13 cellular contexts compared by ENCODE assay signal in genomic region chr22:39291501-39291900, GRCh38. TPM values are rescaled to one million over a fixed set of nuclear protein-coding genes. Genes with fewer than 3 reads are reported as not detected.
A peak's percentile ranks its signal among the peaks of the same experiment; 100 is the strongest.
DNase-seq lines count a peak whose midpoint lies in the region; ATAC-seq, FAIRE-seq and TF ChIP-seq lines count a peak whose summit lies in the region.
"Had no signal": no experiment of that assay in that cellular context is flagged by ENCODE, and none has a peak within 500 bp of the region (broad histone marks: within the 10 kb centered on the region; RNA-seq: fewer than 3 reads in every experiment).

No MANE protein-coding gene starts in this region.

- H3K9me2 ChIP-seq in GM23338 (ENCODE audit: insufficient read depth), result no peaks in the 10 kb centered on the region

- RAD21 ChIA-PET in GM12878 (lab: Charles Lee; ENCODE audit: unreplicated experiment), result interaction anchor here (1.3 kb wide), 1 partner anchor 121 kb away, joined by 8 read pairs; no protein-coding TSS in a partner anchor

- TF ChIP-seq POLR2A in GM12878 (IDR thresholded peaks at IDR 0.05; ENCODE audit: low read depth, low read length) (no peak), suprapubic skin (IDR thresholded peaks at IDR 0.05) (no peak)

- 83% methylated on average over 10 of the region's 10 CpGs for WGBS in GM12878 (ENCODE audit: insufficient coverage, insufficient replicate concordance, low lambda C conversion rate, missing lambda C conversion rate)
- 92% methylated on average over 6 of the region's 10 CpGs for WGBS in suprapubic skin

- BruUV-seq in GM12878 (replicated peaks; lab: Mats Ljungman, UMichigan), result no TSS peak

- peaks cover 19% of the 10 kb centered on the region for H3K4me1 Mint-ChIP-seq in GM23338
- H3K4me1 Mint-ChIP-seq: activated CD8-positive, alpha-beta memory T cell treated with anti-CD3 and anti-CD28 coated beads, Interleukin-2, amount 10 ng/mL, durations not matched to agents 7 days and 5 days had no signal

- in situ Hi-C loops in GM12878 (cut with MboI), result no loop called here

- H3K27ac Mint-ChIP-seq in GM23338, result no peak overlapping the region
- H3K27ac Mint-ChIP-seq: activated CD8-positive, alpha-beta memory T cell treated with anti-CD3 and anti-CD28 coated beads, Interleukin-2, amount 10 ng/mL, durations not matched to agents 7 days and 5 days; naive thymus-derived CD8-positive, alpha-beta T cell had no signal

- H4K20me1 ChIP-seq in GM23338 (replicated peaks; ENCODE audit: insufficient read depth), result no peaks in the 10 kb centered on the region
- H4K20me1 ChIP-seq in GM12878 (ENCODE audit: control insufficient read depth, insufficient read depth), result no peaks in the 10 kb centered on the region

- no peaks in the 10 kb centered on the region; the same call in 2 of the 3 replicates for H3K9me3 Mint-ChIP-seq in GM23338
- H3K9me3 Mint-ChIP-seq: naive thymus-derived CD8-positive, alpha-beta T cell had no signal

- H3K4me2 ChIP-seq in GM23338, result no peak overlapping the region
- H3K4me2 ChIP-seq in GM12878 (ENCODE audit: control insufficient read depth, insufficient read depth), result no peak overlapping the region

- peak; percentile 13 for ATAC-seq in GM23338
- no peak for ATAC-seq in GM12878
- ATAC-seq: activated CD8-positive, alpha-beta memory T cell treated with anti-CD3 and anti-CD28 coated beads, Interleukin-2, amount 10 ng/mL, durations not matched to agents 7 days and 5 days; naive thymus-derived CD8-positive, alpha-beta T cell had no signal

- CTCF ChIA-PET in GM12878 (lab: Yijun Ruan, JAX), result interaction anchor here (0.8 to 1.7 kb wide), 4 partner anchors 8 to 120 kb away, joined by 3 to 6 read pairs (median 4); no protein-coding TSS in a partner anchor

- H3F3A ChIP-seq in GM23338 (replicated peaks; ENCODE audit: low read depth), result no peaks in the 10 kb centered on the region

- H2AFZ ChIP-seq in GM23338 (no peak overlapping the region; the same call in 1 of the 2 replicates), GM12878 (ENCODE audit: control insufficient read depth, low read depth, low read length) (no peak overlapping the region)

- peaks cover 35% of the 10 kb centered on the region for H3K27me3 Mint-ChIP-seq in GM23338 (ENCODE audit: insufficient read depth, low read depth, poor library complexity)

- H3K27ac ChIP-seq in GM23338 (ENCODE audit: low read depth) (no peak overlapping the region), GM12878 (ENCODE audit: control insufficient read depth, insufficient read depth) (no peak overlapping the region), suprapubic skin (peak overlapping the region; percentile 84)

- no peaks in the 10 kb centered on the region for H3K79me2 ChIP-seq in GM23338 (replicated peaks; ENCODE audit: insufficient read depth)
- no peaks in the 10 kb centered on the region for H3K79me2 ChIP-seq in GM12878 (ENCODE audit: control insufficient read depth, insufficient read depth, low read length)

- TF ChIP-seq RAD21 in GM12878 (IDR thresholded peaks at IDR 0.05; ENCODE audit: insufficient read depth, low read depth, low read length), result no peak

- H3K27me3 ChIP-seq in GM23338 (ENCODE audit: insufficient read depth) (no peaks in the 10 kb centered on the region), GM12878 (replicated peaks in 1 of 2; ENCODE audit: control insufficient read depth in 2 of 2, insufficient read depth in 2 of 2, low read length in 1 of 2) (no peaks in the 10 kb centered on the region), suprapubic skin (no peaks in the 10 kb centered on the region)
- H3K27me3 ChIP-seq: adrenal gland had no signal

- TF ChIP-seq EP300 in GM12878 (IDR thresholded peaks at IDR 0.05; ENCODE audit: borderline replicate concordance in 1 of 2, control insufficient read depth in 1 of 2, low read depth in 2 of 2, low read length in 2 of 2) (no peak), suprapubic skin (IDR thresholded peaks at IDR 0.05) (no peak)

- intact Hi-C loops in GM12878 (cut with micrococcal nuclease; ENCODE audit: unreplicated experiment), result no loop called here

- TF ChIP-seq CTCF in GM23338 (conservative IDR thresholded peaks at IDR 0.05; ENCODE audit: low read depth in 2 of 2) (peak; percentile 45 to 47), GM12878 (IDR thresholded peaks at IDR 0.05 in 2 of 3, conservative IDR thresholded peaks at IDR 0.05 in 1 of 3; ENCODE audit: control insufficient read depth in 2 of 3, extremely low read depth in 1 of 3, insufficient read depth in 1 of 3, low read depth in 3 of 3, low read length in 3 of 3) (0 out of 6 replicates have a peak, but pooled peaks of 2 of the 3 experiments have one; percentile 7 to 14), suprapubic skin (IDR thresholded peaks at IDR 0.05) (no peak)

- DNase-seq in GM23338 (ENCODE audit: low spot score), result no peak
- DNase-seq in GM12878 (ENCODE audit: low read depth, low spot score), result no peak
- peak; percentile 34 for DNase-seq in kidney tubule cell (ENCODE audit: low spot score)
- no peak for DNase-seq in suprapubic skin (ENCODE audit: low spot score in 2 of 2)
- no peak for DNase-seq in NCI-H345 treated with DMSO at 0.1 percent for 48 hours (lab: John Stamatoyannopoulos, UW; ENCODE audit: unreplicated experiment)
- no peak for DNase-seq in cortex of kidney (lab: John Stamatoyannopoulos, UW)
- DNase-seq in AG08396 (ENCODE audit: low spot score), result no peak
- DNase-seq: activated CD8-positive, alpha-beta memory T cell treated with anti-CD3 and anti-CD28 coated beads, Interleukin-2, amount 10 ng/mL, durations not matched to agents 7 days and 5 days; naive thymus-derived CD8-positive, alpha-beta T cell; NCI-H2081 treated with DMSO at 0.1 percent for 48 hours; stimulated activated CD4-positive, alpha-beta T cell treated with anti-CD3 and anti-CD28 coated beads, Interleukin-4, amount 100 ng/mL, for 24 hours had no signal

- no peak overlapping the region for H3K4me3 ChIP-seq in GM23338
- no peak overlapping the region for H3K4me3 ChIP-seq in GM12878
- no peak overlapping the region for H3K4me3 ChIP-seq in suprapubic skin
- H3K4me3 ChIP-seq: adrenal gland had no signal

- H3K36me3 ChIP-seq in GM23338 (ENCODE audit: insufficient read depth) (no peaks in the 10 kb centered on the region), GM12878 (ENCODE audit: control insufficient read depth in 2 of 2, insufficient read depth in 2 of 2, low read length in 1 of 2) (no peaks in the 10 kb centered on the region), suprapubic skin (no peaks in the 10 kb centered on the region)
- H3K36me3 ChIP-seq: adrenal gland had no signal

- H3K9ac ChIP-seq in GM12878 (ENCODE audit: control insufficient read depth, insufficient read depth, low read length), result no peak overlapping the region

- POLR2A ChIA-PET in GM12878 (lab: Charles Lee), result no interaction called here

- H3K4me1 ChIP-seq in GM23338 (ENCODE audit: insufficient read depth), result no peaks in the 10 kb centered on the region
- peaks cover 11% of the 10 kb centered on the region for H3K4me1 ChIP-seq in GM12878 (ENCODE audit: control insufficient read depth, insufficient read depth, low read length)
- H3K4me1 ChIP-seq in suprapubic skin, result peaks cover 65% of the 10 kb centered on the region

- no peak for FAIRE-seq in GM12878 (lab: Jason Lieb, UNC)
- FAIRE-seq: D721Med had no signal

- no peaks in the 10 kb centered on the region; the same call in 2 of the 3 replicates for H3K36me3 Mint-ChIP-seq in GM23338 (ENCODE audit: low read depth)
- H3K36me3 Mint-ChIP-seq: activated CD8-positive, alpha-beta memory T cell treated with anti-CD3 and anti-CD28 coated beads, Interleukin-2, amount 10 ng/mL, durations not matched to agents 7 days and 5 days; naive thymus-derived CD8-positive, alpha-beta T cell had no signal

- no peaks in the 10 kb centered on the region for H3K9me3 ChIP-seq in GM12878 (replicated peaks; ENCODE audit: control insufficient read depth, insufficient read depth, low read length)
- H3K9me3 ChIP-seq in suprapubic skin, result no peaks in the 10 kb centered on the region
- H3K9me3 ChIP-seq: adrenal gland had no signal

- no peak overlapping the region for H3K4me3 Mint-ChIP-seq in GM23338
- H3K4me3 Mint-ChIP-seq: activated CD8-positive, alpha-beta memory T cell treated with anti-CD3 and anti-CD28 coated beads, Interleukin-2, amount 10 ng/mL, durations not matched to agents 7 days and 5 days; naive thymus-derived CD8-positive, alpha-beta T cell had no signal

- SMC1A ChIA-PET in GM12878 (lab: Charles Lee; ENCODE audit: uncharacterized antibody, unreplicated experiment), result no interaction called here

RNA-seq across cellular contexts. Expression of gene RPL3, which starts 27.9 kb away (rescaled TPM):
- 2,755 and 3,244 TPM in 2 replicates for total RNA-seq in GM23338 (2014; rRNA removed; shearing (Covaris generic))
- 1,846 and 1,983 TPM in 2 replicates for polyA plus RNA-seq in GM23338 (2016; fragmentation: Nextera tagmentation; extraction: Ambion mirVana)
- 617 and 660 TPM in 2 replicates for total RNA-seq in GM12878 (2013; cell fraction: nucleolus; rRNA removed)
- 3,609 and 4,063 TPM in 2 replicates for total RNA-seq in GM12878 (2014; rRNA removed)
- total RNA-seq in GM12878 (2014; rRNA removed; fragmentation: Illumina TruSeq; extraction: Trizol), result 4,008 and 4,055 TPM in 2 replicates
- total RNA-seq in GM12878 (2021), result 3,311 and 3,339 TPM in 2 replicates
- polyA plus RNA-seq in GM12878 (2011; ENCODE audit: low read depth), result 2,680 TPM
- 2,932 and 3,630 TPM in 2 replicates for polyA plus RNA-seq in GM12878 (2011; rRNA removed)
- polyA plus RNA-seq in GM12878 (2011; cell fraction: cytosol; rRNA removed), result 4,949 and 6,264 TPM in 2 replicates
- polyA plus RNA-seq in GM12878 (2011; cell fraction: nucleus; rRNA removed), result 2,731 and 2,827 TPM in 2 replicates
- 5,254 and 5,686 TPM in 2 replicates for polyA plus RNA-seq in GM12878 (2012)
- 2,337 and 3,976 TPM in 2 replicates for polyA plus RNA-seq in GM12878 (2014; fragmentation: Illumina TruSeq; extraction: Trizol)
- 1,000 to 10,000 TPM; 4,597 to 6,791 TPM for polyA plus RNA-seq in GM12878 (2014; fragmentation: Nextera tagmentation; extraction: Ambion mirVana)
- 4,251 and 4,350 TPM in 2 replicates for polyA plus RNA-seq in GM12878 (2014; rRNA removed)
- polyA plus RNA-seq in GM12878 (2016; fragmentation: Nextera tagmentation; extraction: Ambion mirVana), result 1,000 to 10,000 TPM; 1,534 to 1,710 TPM
- 2,132 and 3,515 TPM in 2 replicates for polyA minus RNA-seq in GM12878 (2011; rRNA and poly(A)+ RNA removed)
- polyA minus RNA-seq in GM12878 (2011; cell fraction: cytosol; rRNA and poly(A)+ RNA removed), result 930 and 947 TPM in 2 replicates
- 567 and 823 TPM in 2 replicates for polyA minus RNA-seq in GM12878 (2011; cell fraction: nucleus; rRNA and poly(A)+ RNA removed)
- total RNA-seq in suprapubic skin, result 1,000 to 10,000 TPM; 2,537 to 3,396 (median 3,080) TPM

RNA-seq across cellular contexts. Expression of gene PDGFB, which starts 46.7 kb away (rescaled TPM):
- 5.2 and 8.0 TPM in 2 replicates for total RNA-seq in GM23338 (2014; rRNA removed; shearing (Covaris generic))
- polyA plus RNA-seq in GM23338 (2016; fragmentation: Nextera tagmentation; extraction: Ambion mirVana), result 1.9 and 2.2 TPM in 2 replicates
- not detected in 2 replicates for total RNA-seq in GM12878 (2013; cell fraction: nucleolus; rRNA removed)
- total RNA-seq in GM12878 (2014; rRNA removed), result 0.56 and 1.0 TPM in 2 replicates
- total RNA-seq in GM12878 (2014; rRNA removed; fragmentation: Illumina TruSeq; extraction: Trizol), result 0.46 and 0.58 TPM in 2 replicates
- 0.98 and 1.1 TPM in 2 replicates for total RNA-seq in GM12878 (2021)
- polyA plus RNA-seq in GM12878 (2011; ENCODE audit: low read depth), result 0.25 TPM
- not detected in 2 replicates for polyA plus RNA-seq in GM12878 (2011; rRNA removed)
- polyA plus RNA-seq in GM12878 (2011; cell fraction: cytosol; rRNA removed), result 0.07 TPM in 1 of 2 replicates, not detected in the other
- 0.09 and 0.19 TPM in 2 replicates for polyA plus RNA-seq in GM12878 (2011; cell fraction: nucleus; rRNA removed)
- 0.39 and 1.6 TPM in 2 replicates for polyA plus RNA-seq in GM12878 (2012)
- polyA plus RNA-seq in GM12878 (2014; fragmentation: Illumina TruSeq; extraction: Trizol), result 0.29 and 0.57 TPM in 2 replicates
- polyA plus RNA-seq in GM12878 (2014; fragmentation: Nextera tagmentation; extraction: Ambion mirVana), result under 1 TPM; 0.13 to 0.19 TPM
- 0.76 and 0.91 TPM in 2 replicates for polyA plus RNA-seq in GM12878 (2014; rRNA removed)
- under 1 TPM; 0.23 to 0.24 TPM for polyA plus RNA-seq in GM12878 (2016; fragmentation: Nextera tagmentation; extraction: Ambion mirVana)
- polyA minus RNA-seq in GM12878 (2011; rRNA and poly(A)+ RNA removed), result not detected in 2 replicates
- not detected in 2 replicates for polyA minus RNA-seq in GM12878 (2011; cell fraction: cytosol; rRNA and poly(A)+ RNA removed)
- not detected in 2 replicates for polyA minus RNA-seq in GM12878 (2011; cell fraction: nucleus; rRNA and poly(A)+ RNA removed)
- 10 to 100 TPM; 10.5 to 20.6 (median 12.0) TPM for total RNA-seq in suprapubic skin

RNA-seq across cellular contexts. Expression of gene SYNGR1, which starts 58.3 kb away (rescaled TPM):
- 12.3 and 30.9 TPM in 2 replicates for total RNA-seq in GM23338 (2014; rRNA removed; shearing (Covaris generic))
- 37.0 and 37.7 TPM in 2 replicates for polyA plus RNA-seq in GM23338 (2016; fragmentation: Nextera tagmentation; extraction: Ambion mirVana)
- total RNA-seq in GM12878 (2013; cell fraction: nucleolus; rRNA removed), result 13.0 and 13.2 TPM in 2 replicates
- 2.8 and 4.7 TPM in 2 replicates for total RNA-seq in GM12878 (2014; rRNA removed)
- total RNA-seq in GM12878 (2014; rRNA removed; fragmentation: Illumina TruSeq; extraction: Trizol), result 2.0 and 2.5 TPM in 2 replicates
- 6.6 and 6.7 TPM in 2 replicates for total RNA-seq in GM12878 (2021)
- 1.1 TPM for polyA plus RNA-seq in GM12878 (2011; ENCODE audit: low read depth)
- 0.33 and 0.87 TPM in 2 replicates for polyA plus RNA-seq in GM12878 (2011; rRNA removed)
- polyA plus RNA-seq in GM12878 (2011; cell fraction: cytosol; rRNA removed), result 1.1 and 2.2 TPM in 2 replicates
- polyA plus RNA-seq in GM12878 (2011; cell fraction: nucleus; rRNA removed), result 1.8 and 3.1 TPM in 2 replicates
- polyA plus RNA-seq in GM12878 (2012), result 1.4 and 2.9 TPM in 2 replicates
- polyA plus RNA-seq in GM12878 (2014; fragmentation: Illumina TruSeq; extraction: Trizol), result 0.84 and 2.4 TPM in 2 replicates
- polyA plus RNA-seq in GM12878 (2014; fragmentation: Nextera tagmentation; extraction: Ambion mirVana), result 1 to 10 TPM; 1.4 to 1.7 TPM
- polyA plus RNA-seq in GM12878 (2014; rRNA removed), result 8.3 and 9.2 TPM in 2 replicates
- polyA plus RNA-seq in GM12878 (2016; fragmentation: Nextera tagmentation; extraction: Ambion mirVana), result 1 to 10 TPM; 5.7 to 6.2 TPM
- polyA minus RNA-seq in GM12878 (2011; rRNA and poly(A)+ RNA removed), result 0.52 and 1.8 TPM in 2 replicates
- polyA minus RNA-seq in GM12878 (2011; cell fraction: cytosol; rRNA and poly(A)+ RNA removed), result not detected in 2 replicates
- polyA minus RNA-seq in GM12878 (2011; cell fraction: nucleus; rRNA and poly(A)+ RNA removed), result 0.19 and 0.97 TPM in 2 replicates
- total RNA-seq in suprapubic skin, result 10 to 100 TPM; 34.6 to 52.5 (median 44.3) TPM

Comparison
In these comparisons a context has a peak if more than half of its experiments do, and no peak if none do; other contexts are left out.
1. CTCF ChIP-seq: peak in GM23338 (2 of 2) and GM12878 (2 of 3); none in suprapubic skin (0 of 2).